ENCODE assay signal across 18 cellular contexts in genomic region chr3:47895241-47895640, GRCh38.
DNase-seq lines count a peak whose midpoint lies in the region; ATAC-seq and TF ChIP-seq lines count a peak whose summit lies in the region.
"Had no signal": no experiment of that assay in that cellular context is flagged by ENCODE, and none has a peak within 500 bp of the region (broad histone marks: within the 10 kb centered on the region; RNA-seq: fewer than 3 reads in every experiment).

No MANE protein-coding gene starts in this region.

- TF ChIP-seq CTCF in left ventricle myocardium inferior (IDR thresholded peaks at IDR 0.05; ENCODE audit: borderline replicate concordance) (no peak), brain (conservative IDR thresholded peaks at IDR 0.05) (no peak), psoas muscle (IDR thresholded peaks at IDR 0.05) (no peak), mesothelial cell of epicardium (IDR thresholded peaks at IDR 0.05; ENCODE audit: unreplicated experiment) (no peak), spleen (IDR thresholded peaks at IDR 0.05 in 8 of 11, conservative IDR thresholded peaks at IDR 0.05 in 3 of 11) (no peak)

- H3K9me3 ChIP-seq in left ventricle myocardium inferior (replicated peaks) (no peaks in the 10 kb centered on the region), psoas muscle (no peaks in the 10 kb centered on the region), spleen (no peaks in the 10 kb centered on the region)
- H3K9me3 ChIP-seq: BLaER1 had no signal

- H3K4me1 Mint-ChIP-seq in brain (peaks cover 61% of the 10 kb centered on the region), mesothelial cell of epicardium (peaks cover 44% of the 10 kb centered on the region)

- WGBS in psoas muscle, 3 donors: 78 to 95% (median 93%) methylated on average over 3 of the region's 3 CpGs
- 92 to 100% (median 94%) methylated on average over 3 of the region's 3 CpGs for WGBS in spleen, 5 donors

- H3K27me3 Mint-ChIP-seq in brain (no peaks in the 10 kb centered on the region), mesothelial cell of epicardium (ENCODE audit: low read depth) (no peaks in the 10 kb centered on the region)
- H3K27me3 Mint-ChIP-seq: CD4-positive, alpha-beta memory T cell; IgD-negative memory B cell had no signal

- no peak for ATAC-seq in left ventricle myocardium superior
- ATAC-seq in esophagus mucosa: peak; percentile 53
- ATAC-seq in psoas muscle: no peak

- no peak overlapping the region for H3K4me3 ChIP-seq in left ventricle myocardium inferior
- no peak overlapping the region for H3K4me3 ChIP-seq in psoas muscle
- no peak overlapping the region for H3K4me3 ChIP-seq in spleen
- H3K4me3 ChIP-seq: BLaER1 had no signal

- no peaks in the 10 kb centered on the region for H3K27me3 ChIP-seq in left ventricle myocardium inferior (ENCODE audit: low read depth)
- H3K27me3 ChIP-seq in psoas muscle (ENCODE audit: insufficient read depth in 3 of 3, low read length in 2 of 3): no peaks in the 10 kb centered on the region
- no peaks in the 10 kb centered on the region for H3K27me3 ChIP-seq in spleen (replicated peaks in 1 of 7)
- H3K27me3 ChIP-seq: BLaER1 had no signal

- H3K36me3 ChIP-seq in left ventricle myocardium inferior (peaks cover 55% of the 10 kb centered on the region), psoas muscle (ENCODE audit: insufficient read depth in 1 of 2, low read depth in 1 of 2) (peaks cover 0 to 97% of the 10 kb centered on the region in 2 donors), spleen (peaks cover 0 to 94% (median 27%) of the 10 kb centered on the region in 6 donors)

- no peaks in the 10 kb centered on the region for H3K9me3 Mint-ChIP-seq in brain
- no peaks in the 10 kb centered on the region for H3K9me3 Mint-ChIP-seq in mesothelial cell of epicardium
- H3K9me3 Mint-ChIP-seq: CD4-positive, alpha-beta memory T cell; IgD-negative memory B cell had no signal

- H3K4me1 ChIP-seq in left ventricle myocardium inferior: peaks cover 67% of the 10 kb centered on the region
- peaks cover 26% of the 10 kb centered on the region for H3K4me1 ChIP-seq in psoas muscle
- peaks cover 0 to 4% (median 0%) of the 10 kb centered on the region in 6 donors for H3K4me1 ChIP-seq in spleen

- no peak for DNase-seq in left ventricle myocardium inferior
- DNase-seq in left ventricle myocardium superior: no peak
- DNase-seq in psoas muscle: no peak
- no peak for DNase-seq in mesothelial cell of epicardium (ENCODE audit: low spot score in 2 of 2, unreplicated experiment in 2 of 2)
- no peak for DNase-seq in spleen
- no peak for DNase-seq in NCI-H774 (lab: John Stamatoyannopoulos, UW)
- DNase-seq: 8988T; CD4-positive, alpha-beta memory T cell; DMS153; DMS79; GDM1; HCEC 1CT had no signal

- H3K27ac ChIP-seq in left ventricle myocardium inferior (replicated peaks) (peak overlapping the region; percentile 13), psoas muscle (peak overlapping the region; percentile 18), spleen (no peak overlapping the region)
- H3K27ac ChIP-seq: BLaER1, HL-60 had no signal

- H3K4me3 Mint-ChIP-seq in brain (no peak overlapping the region), mesothelial cell of epicardium (no peak overlapping the region)
- H3K4me3 Mint-ChIP-seq: CD14-positive monocyte; CD4-positive, alpha-beta memory T cell had no signal

- no peak for TF ChIP-seq POLR2A in spleen (IDR thresholded peaks at IDR 0.05)

- intact Hi-C loops in left ventricle myocardium inferior (cut with micrococcal nuclease): no loop called here
- intact Hi-C loops in left ventricle myocardium superior (cut with micrococcal nuclease): no loop called here
- intact Hi-C loops in psoas muscle (cut with DNase I): no loop called here
- intact Hi-C loops in spleen (cut with DNase I; ENCODE audit: low total_unique reads): no loop called here

- H3K27ac Mint-ChIP-seq in brain: peak overlapping the region in 3 of 5 experiments; percentile 1 to 67 (median 21)
- no peak overlapping the region for H3K27ac Mint-ChIP-seq in mesothelial cell of epicardium
- H3K27ac Mint-ChIP-seq: IgD-negative memory B cell had no signal

- H3K36me3 Mint-ChIP-seq in brain (peaks cover 39% of the 10 kb centered on the region), mesothelial cell of epicardium (peaks cover 10% of the 10 kb centered on the region)

Comparison
In these comparisons a context has a peak if more than half of its experiments do, and no peak if none do; other contexts are left out.
1. H3K27ac ChIP-seq: peak in left ventricle myocardium inferior (single experiment) and psoas muscle (single experiment); none in spleen (0 of 8).